In the genomic region with DNA sequence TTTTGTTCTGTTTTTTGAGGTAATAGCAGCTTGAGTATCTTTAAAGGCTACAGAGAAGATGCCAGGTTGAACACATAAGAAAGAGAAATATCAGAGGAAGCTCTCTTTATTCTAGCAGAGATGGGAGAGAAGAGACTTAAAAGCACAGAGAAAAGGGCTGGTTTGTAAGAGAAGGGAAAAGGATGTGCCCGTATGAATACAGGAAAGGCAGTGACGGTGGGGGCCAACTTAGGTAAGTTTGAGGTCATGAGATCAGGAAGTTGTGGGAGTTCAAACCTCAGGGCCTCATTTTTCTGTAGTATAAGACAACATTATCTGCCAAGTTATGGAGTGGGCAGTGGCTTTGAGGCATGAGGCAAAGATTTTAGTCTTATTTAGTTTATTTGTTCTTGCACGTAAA, we compare ENCODE assay signal across 16 cellular contexts.
DNase-seq lines count a peak whose midpoint lies in the region; ATAC-seq and TF ChIP-seq lines count a peak whose summit lies in the region.
"Had no signal": no experiment of that assay in that cellular context is flagged by ENCODE, and none has a peak within 500 bp of the region (broad histone marks: within the 10 kb centered on the region; RNA-seq: fewer than 3 reads in every experiment).

No MANE protein-coding gene starts in this region.

- peaks cover 24% of the 10 kb centered on the region for H3K4me1 ChIP-seq in CD4-positive, alpha-beta memory T cell (ENCODE audit: insufficient read depth, low read length)
- H3K4me1 ChIP-seq: foreskin keratinocyte, lower lobe of right lung, thyroid gland had no signal

- H3K9me3 ChIP-seq in CD4-positive, alpha-beta memory T cell (ENCODE audit: control insufficient read depth in 1 of 2, low read length in 2 of 2), result no peaks in the 10 kb centered on the region
- H3K9me3 ChIP-seq: lower lobe of right lung, thyroid gland had no signal

- no peaks in the 10 kb centered on the region for H3K36me3 ChIP-seq in CD4-positive, alpha-beta memory T cell (ENCODE audit: insufficient read depth, low read length)
- H3K36me3 ChIP-seq: lower lobe of right lung, thyroid gland had no signal

- peaks cover 0 to 9% (median 3%) of the 10 kb centered on the region in 8 donors for H3K9me3 Mint-ChIP-seq in CD4-positive, alpha-beta memory T cell
- peaks cover 18% of the 10 kb centered on the region for H3K9me3 Mint-ChIP-seq in T-helper 1 cell treated with Interleukin-12 subunit alpha and Interleukin-12 subunit beta and Interleukin-4 antibody, amounts not matched to agents 30 μg/mL and 1 μg/mL, for 36 hours
- H3K9me3 Mint-ChIP-seq: natural killer cell treated with Interleukin-12 subunit alpha and Interleukin-12 subunit beta and Interleukin-15 and Interleukin-18, amount 100 ng/mL, for 72 hours had no signal

- H3K36me3 Mint-ChIP-seq in CD4-positive, alpha-beta memory T cell, result peaks cover 0 to 4% of the 10 kb centered on the region in 2 donors
- H3K36me3 Mint-ChIP-seq in T-helper 1 cell treated with Interleukin-12 subunit alpha and Interleukin-12 subunit beta and Interleukin-4 antibody, amounts not matched to agents 30 μg/mL and 1 μg/mL, for 36 hours (ENCODE audit: low read depth), result peaks cover 6% of the 10 kb centered on the region
- H3K36me3 Mint-ChIP-seq: natural killer cell treated with Interleukin-12 subunit alpha and Interleukin-12 subunit beta and Interleukin-15 and Interleukin-18, amount 100 ng/mL, for 72 hours had no signal

- peak; percentile 54 to 71 (median 61) for DNase-seq in CD4-positive, alpha-beta memory T cell
- peak; percentile 3 for DNase-seq in activated T-helper 9 cell treated with anti-CD3 and anti-CD28 coated beads, Interleukin-2, amount 50 U/mL, for 16 hours (ENCODE audit: low read depth)
- DNase-seq in stimulated activated CD4-positive, alpha-beta T cell treated with anti-CD3 and anti-CD28 coated beads, Interleukin-2, amount 100 ng/mL, for 24 hours, result peak; percentile 19 to 30
- DNase-seq in dorsolateral prefrontal cortex (no peak), epidermal melanocyte (ENCODE audit: insufficient read length, low spot score) (no peak), NCI-H1930 (lab: John Stamatoyannopoulos, UW) (no peak)
- DNase-seq: AML-193, endodermal cell, foreskin keratinocyte, lower lobe of right lung, NCI-H2029 treated with DMSO at 0.1 percent for 48 hours, NCI-H774, thyroid gland had no signal

- POLR2A ChIA-PET in CD4-positive, alpha-beta memory T cell (lab: Charles Lee; ENCODE audit: partially characterized antibody), result no interaction called here

- H3K27me3 Mint-ChIP-seq in CD4-positive, alpha-beta memory T cell, result no peaks in the 10 kb centered on the region
- no peaks in the 10 kb centered on the region for H3K27me3 Mint-ChIP-seq in T-helper 1 cell treated with Interleukin-12 subunit alpha and Interleukin-12 subunit beta and Interleukin-4 antibody, amounts not matched to agents 30 μg/mL and 1 μg/mL, for 36 hours (ENCODE audit: low read depth)

- intact Hi-C loops in CD4-positive, alpha-beta memory T cell (cut with micrococcal nuclease), result loop anchor here (10.0 kb wide), 1 partner anchor 76 kb away; no protein-coding TSS in a partner anchor
- intact Hi-C loops in dorsolateral prefrontal cortex (cut with DNase I), result no loop called here

- no peak overlapping the region for H3K4me3 ChIP-seq in CD4-positive, alpha-beta memory T cell (ENCODE audit: low read length in 2 of 2)
- H3K4me3 ChIP-seq in dorsolateral prefrontal cortex, result no peak overlapping the region
- H3K4me3 ChIP-seq: lower lobe of right lung, thyroid gland had no signal

- CTCF ChIA-PET in CD4-positive, alpha-beta memory T cell (lab: Charles Lee; ENCODE audit: partially characterized antibody), result interaction anchor here (0.9 kb wide), 1 partner anchor 78 kb away, joined by 4 read pairs; no protein-coding TSS in a partner anchor

- no peak overlapping the region for H3K27ac ChIP-seq in CD4-positive, alpha-beta memory T cell (ENCODE audit: low read depth, low read length)
- no peak overlapping the region for H3K27ac ChIP-seq in dorsolateral prefrontal cortex
- H3K27ac ChIP-seq: foreskin keratinocyte, lower lobe of right lung, thyroid gland had no signal

- H3K4me3 Mint-ChIP-seq in CD4-positive, alpha-beta memory T cell, result peak overlapping the region in 7 of 8 donors; percentile 17 to 68 (median 52)
- H3K4me3 Mint-ChIP-seq in T-helper 1 cell treated with Interleukin-12 subunit alpha and Interleukin-12 subunit beta and Interleukin-4 antibody, amounts not matched to agents 30 μg/mL and 1 μg/mL, for 36 hours, result peak overlapping the region; percentile 36
- H3K4me3 Mint-ChIP-seq: endodermal cell; natural killer cell treated with Interleukin-12 subunit alpha and Interleukin-12 subunit beta and Interleukin-15 and Interleukin-18, amount 100 ng/mL, for 72 hours had no signal

- peak overlapping the region; percentile 82 to 95 (median 88) for H3K27ac Mint-ChIP-seq in CD4-positive, alpha-beta memory T cell
- peak overlapping the region; percentile 75 for H3K27ac Mint-ChIP-seq in T-helper 1 cell treated with Interleukin-12 subunit alpha and Interleukin-12 subunit beta and Interleukin-4 antibody, amounts not matched to agents 30 μg/mL and 1 μg/mL, for 36 hours
- H3K27ac Mint-ChIP-seq: endodermal cell; natural killer cell treated with Interleukin-12 subunit alpha and Interleukin-12 subunit beta and Interleukin-15 and Interleukin-18, amount 100 ng/mL, for 72 hours had no signal

- TF ChIP-seq CTCF in dorsolateral prefrontal cortex (IDR thresholded peaks at IDR 0.05 in 54 of 56, conservative IDR thresholded peaks at IDR 0.05 in 2 of 56; ENCODE audit: low read depth in 1 of 56, partially characterized antibody in 56 of 56), result no peak

- no peaks in the 10 kb centered on the region for H3K27me3 ChIP-seq in CD4-positive, alpha-beta memory T cell (ENCODE audit: insufficient read depth, low read length)
- H3K27me3 ChIP-seq in dorsolateral prefrontal cortex, result peaks cover 0 to 63% (median 7%) of the 10 kb centered on the region in 45 donors
- H3K27me3 ChIP-seq: foreskin keratinocyte, thyroid gland had no signal

- peaks cover 19 to 51% (median 26%) of the 10 kb centered on the region in 4 donors for H3K4me1 Mint-ChIP-seq in CD4-positive, alpha-beta memory T cell
- H3K4me1 Mint-ChIP-seq in T-helper 1 cell treated with Interleukin-12 subunit alpha and Interleukin-12 subunit beta and Interleukin-4 antibody, amounts not matched to agents 30 μg/mL and 1 μg/mL, for 36 hours (ENCODE audit: low read depth), result peaks cover 16% of the 10 kb centered on the region

- ATAC-seq in HG03175 (IDR thresholded peaks at IDR 0.05; ENCODE audit: unreplicated experiment), result no peak
- ATAC-seq: foreskin keratinocyte; lower lobe of right lung; natural killer cell treated with Interleukin-12 subunit alpha and Interleukin-12 subunit beta and Interleukin-15 and Interleukin-18, amount 100 ng/mL, for 72 hours had no signal

Comparison
In these comparisons a context has a peak if more than half of its experiments do, and no peak if none do; other contexts are left out.
1. DNase-seq: peak in CD4-positive, alpha-beta memory T cell (5 of 5), activated T-helper 9 cell treated with anti-CD3 and anti-CD28 coated beads, Interleukin-2, amount 50 U/mL, for 16 hours (single experiment) and stimulated activated CD4-positive, alpha-beta T cell treated with anti-CD3 and anti-CD28 coated beads, Interleukin-2, amount 100 ng/mL, for 24 hours (2 of 2); none in dorsolateral prefrontal cortex (0 of 10), epidermal melanocyte (single experiment) and NCI-H1930 (0 of 2).